1 cellular context compared by ENCODE assay signal in genomic region chr12:127304751-127305725, GRCh38.
A peak's percentile ranks its signal among the peaks of the same experiment; 100 is the strongest.
TF ChIP-seq lines count a peak whose summit lies in the region.

No MANE protein-coding gene starts in this region.

TF ChIP-seq in HepG2, 621 proteins besides CTCF, POLR2A, EP300 and RAD21 (continued from another document):
- TF ChIP-seq ARID3A (IDR thresholded peaks at IDR 0.05; ENCODE audit: low read depth, low read length) = no peak
- no peak for TF ChIP-seq PLSCR1 (CRISPR knock-in tag; IDR thresholded peaks at IDR 0.05; ENCODE audit: borderline replicate concordance)
- TF ChIP-seq ONECUT2 (CRISPR knock-in tag; IDR thresholded peaks at IDR 0.05) = no peak
- TF ChIP-seq SETDB1 (CRISPR knock-in tag; IDR thresholded peaks at IDR 0.05; ENCODE audit: borderline replicate concordance) = no peak
- TF ChIP-seq, protein P1, sequence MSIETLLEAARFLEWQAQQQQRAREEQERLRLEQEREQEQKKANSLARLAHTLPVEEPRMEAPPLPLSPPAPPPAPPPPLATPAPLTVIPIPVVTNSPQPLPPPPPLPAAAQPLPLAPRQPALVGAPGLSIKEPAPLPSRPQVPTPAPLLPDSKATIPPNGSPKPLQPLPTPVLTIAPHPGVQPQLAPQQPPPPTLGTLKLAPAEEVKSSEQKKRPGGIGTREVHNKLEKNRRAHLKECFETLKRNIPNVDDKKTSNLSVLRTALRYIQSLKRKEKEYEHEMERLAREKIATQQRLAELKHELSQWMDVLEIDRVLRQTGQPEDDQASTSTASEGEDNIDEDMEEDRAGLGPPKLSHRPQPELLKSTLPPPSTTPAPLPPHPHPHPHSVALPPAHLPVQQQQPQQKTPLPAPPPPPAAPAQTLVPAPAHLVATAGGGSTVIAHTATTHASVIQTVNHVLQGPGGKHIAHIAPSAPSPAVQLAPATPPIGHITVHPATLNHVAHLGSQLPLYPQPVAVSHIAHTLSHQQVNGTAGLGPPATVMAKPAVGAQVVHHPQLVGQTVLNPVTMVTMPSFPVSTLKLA (IDR thresholded peaks at IDR 0.05) = peak; percentile 87
